7 cellular contexts compared by ENCODE assay signal in genomic region chr21:9246010-9246409, GRCh38.
A peak's percentile ranks its signal among the peaks of the same experiment; 100 is the strongest.
DNase-seq lines count a peak whose midpoint lies in the region; ATAC-seq and TF ChIP-seq lines count a peak whose summit lies in the region.
"Not testable (repeated sequence)": the region's sequence is repeated elsewhere in the genome, so short reads cannot be mapped to it uniquely, and the experiment has no call there.

No MANE protein-coding gene starts in this region.

- H3K27ac Mint-ChIP-seq in endothelial cell (ENCODE audit: unreplicated experiment) = not testable (repeated sequence)

- H2BK20ac ChIP-seq in IMR-90 (ENCODE audit: low read depth, low read length) = not testable (repeated sequence)

- TF ChIP-seq RAD21 in IMR-90 (IDR thresholded peaks at IDR 0.05; ENCODE audit: low read length) = not testable (repeated sequence)

- WGBS in IMR-90 (ENCODE audit: extremely low coverage in 2 of 2, insufficient read length in 1 of 2), 2 experiments = 14 to 100% methylated on average over 1 to 2 of the region's 2 CpGs

- H4K5ac ChIP-seq in IMR-90 (ENCODE audit: low read depth, low read length) = not testable (repeated sequence)

- POLR2A ChIA-PET in IMR-90 (lab: Charles Lee; ENCODE audit: unreplicated experiment) = not testable (repeated sequence)

- H3K36me3 ChIP-seq in IMR-90 (ENCODE audit: control insufficient read depth, insufficient read depth, low read length); left lung: not testable (repeated sequence)

- DNase-seq in IMR-90 = peak; percentile 30
- DNase-seq in endothelial cell (ENCODE audit: low spot score); left lung; sciatic nerve (ENCODE audit: low spot score): not testable (repeated sequence)

- H2AK9ac ChIP-seq in IMR-90 (replicated peaks; ENCODE audit: low read depth, low read length, poor library complexity) = not testable (repeated sequence)

- ATAC-seq in GM19023 (IDR thresholded peaks at IDR 0.05; ENCODE audit: unreplicated experiment) = peak; percentile 11
- ATAC-seq in GM21825 (IDR thresholded peaks at IDR 0.05; ENCODE audit: unreplicated experiment) = peak; percentile 3
- ATAC-seq in HG03039 (IDR thresholded peaks at IDR 0.05; ENCODE audit: unreplicated experiment) = peak; percentile 15
- ATAC-seq in IMR-90 (ENCODE audit: low read depth) = not testable (repeated sequence)
- ATAC-seq in left lung = peak; percentile 8
- ATAC-seq in sciatic nerve = peak; percentile 34

- H3K9ac ChIP-seq in IMR-90 (ENCODE audit: low read depth, low read length) = not testable (repeated sequence)

- not testable (repeated sequence) for H3K9me1 ChIP-seq in IMR-90 (ENCODE audit: insufficient read depth, low read length)

- not testable (repeated sequence) for H2AK5ac ChIP-seq in IMR-90 (ENCODE audit: low read depth, low read length)

- not testable (repeated sequence) for H3K79me1 ChIP-seq in IMR-90 (ENCODE audit: low read depth in 1 of 2, low read length in 2 of 2)

- not testable (repeated sequence) for TF ChIP-seq CTCF in IMR-90 (conservative IDR thresholded peaks at IDR 0.05; ENCODE audit: low read depth, low read length); endothelial cell (IDR thresholded peaks at IDR 0.05; ENCODE audit: unreplicated experiment); left lung (IDR thresholded peaks at IDR 0.05)

- not testable (repeated sequence) for BruUV-seq in IMR-90 (replicated peaks; lab: Mats Ljungman, UMichigan)

- H4K8ac ChIP-seq in IMR-90 (ENCODE audit: low read depth in 2 of 2, low read length in 2 of 2) = not testable (repeated sequence)

- not testable (repeated sequence) for H3K4me1 ChIP-seq in IMR-90 (ENCODE audit: control insufficient read depth, insufficient read depth, low read length); left lung

- H3K27ac ChIP-seq in IMR-90 (ENCODE audit: insufficient read depth, low read length); left lung: not testable (repeated sequence)

- dilution Hi-C loops in IMR-90 (cut with HindIII; ENCODE audit: low sequenced_read_pairs, unreplicated experiment) = not testable (repeated sequence)

- H3K14ac ChIP-seq in IMR-90 (replicated peaks; ENCODE audit: low read depth, low read length) = not testable (repeated sequence)

- peaks cover 24% of the 10 kb centered on the region for H3K36me3 Mint-ChIP-seq in endothelial cell (ENCODE audit: low read depth, unreplicated experiment)

- not testable (repeated sequence) for H2BK120ac ChIP-seq in IMR-90 (ENCODE audit: low read depth, low read length)

- H3K56ac ChIP-seq in IMR-90 (ENCODE audit: extremely low read depth, insufficient read depth, low read length) = not testable (repeated sequence)

- H2BK5ac ChIP-seq in IMR-90 (ENCODE audit: low read depth, low read length, poor library complexity, severe bottlenecking) = peak overlapping the region; percentile 18

- H4K91ac ChIP-seq in IMR-90 (ENCODE audit: insufficient read depth, low read depth, low read length) = not testable (repeated sequence)

- H2AFZ ChIP-seq in IMR-90 (replicated peaks; ENCODE audit: low read length, poor library complexity) = not testable (repeated sequence)

- CTCF ChIA-PET in IMR-90 (lab: Yijun Ruan, JAX) = not testable (repeated sequence)

- peak overlapping the region; percentile 3 for H3K4me3 Mint-ChIP-seq in endothelial cell (ENCODE audit: unreplicated experiment)

- H2BK15ac ChIP-seq in IMR-90 (ENCODE audit: low read depth, low read length) = not testable (repeated sequence)

- peaks cover 23% of the 10 kb centered on the region for H3K27me3 Mint-ChIP-seq in endothelial cell (ENCODE audit: unreplicated experiment)

- H3K9me3 Mint-ChIP-seq in endothelial cell (ENCODE audit: unreplicated experiment) = peaks cover 26% of the 10 kb centered on the region

- H3K9me3 ChIP-seq in IMR-90 (ENCODE audit: control insufficient read depth, insufficient read depth, low read length) (peaks cover 15% of the 10 kb centered on the region), left lung (peaks cover 21 to 25% of the 10 kb centered on the region in 2 donors)

- H3K23ac ChIP-seq in IMR-90 (ENCODE audit: low read depth, low read length) = not testable (repeated sequence)

- not testable (repeated sequence) for H3K4me2 ChIP-seq in IMR-90 (ENCODE audit: low read depth, low read length)

- H4K20me1 ChIP-seq in IMR-90 (ENCODE audit: insufficient read depth, low read length) = not testable (repeated sequence)

- not testable (repeated sequence) for TF ChIP-seq POLR2A in IMR-90 (IDR thresholded peaks at IDR 0.05; ENCODE audit: low read depth, low read length)

- intact Hi-C loops in IMR-90 (cut with micrococcal nuclease); left lung (cut with DNase I); sciatic nerve (cut with DNase I): not testable (repeated sequence)

- in situ Hi-C loops in IMR-90 (cut with MboI; ENCODE audit: low sequenced_read_pairs) = not testable (repeated sequence)

- H3K4ac ChIP-seq in IMR-90 (ENCODE audit: low read depth, low read length) = not testable (repeated sequence)

- H3K27me3 ChIP-seq in IMR-90 (ENCODE audit: control insufficient read depth, insufficient read depth, low read length); left lung: not testable (repeated sequence)

- H3K18ac ChIP-seq in IMR-90 (ENCODE audit: low read depth, low read length) = not testable (repeated sequence)

- not testable (repeated sequence) for H3K4me3 ChIP-seq in IMR-90 (ENCODE audit: insufficient read depth, low read depth, low read length); left lung

- not testable (repeated sequence) for H3K4me1 Mint-ChIP-seq in endothelial cell (ENCODE audit: unreplicated experiment)
